In genomic region chr6:154703094-154703493, GRCh38 we compare ENCODE assay signal across 27 cellular contexts.
"Had no signal": no experiment of that assay in that cellular context is flagged by ENCODE, and none has a peak within 500 bp of the region (broad histone marks: within the 10 kb centered on the region; RNA-seq: fewer than 3 reads in every experiment).

No MANE protein-coding gene starts in this region.

- H3K4me1 ChIP-seq: colonic mucosa, esophagus muscularis mucosa, foreskin keratinocyte, gastroesophageal sphincter, left lung, pancreas, thyroid gland, vagina had no signal

- H3K36me3 Mint-ChIP-seq: naive thymus-derived CD4-positive, alpha-beta T cell; stimulated activated effector memory CD8-positive, alpha-beta T cell treated with anti-CD3 and anti-CD28 coated beads, Interleukin-12 subunit alpha, Interleukin-12 subunit beta, amount 100 ng/mL, for 72 hours had no signal

- H3K27ac ChIP-seq: colonic mucosa, esophagus muscularis mucosa, foreskin keratinocyte, gastroesophageal sphincter, heart left ventricle, left lung, pancreas, right atrium auricular region, stomach, thyroid gland, vagina had no signal

- DNase-seq: colonic mucosa; effector CD8-positive, alpha-beta T cell; foreskin keratinocyte; heart left ventricle; hippocampal formation; left cardiac atrium; left lung; mesenchymal stem cell; midbrain; naive thymus-derived CD4-positive, alpha-beta T cell; occipital lobe; pancreas; stimulated activated CD4-positive, alpha-beta T cell treated with anti-CD3 and anti-CD28 coated beads, Interleukin-2, amount 100 ng/mL, for 24 hours; stimulated activated CD4-positive, alpha-beta T cell treated with anti-CD3 and anti-CD28 coated beads, Interleukin-4, amount 100 ng/mL, for 24 hours; stimulated activated naive CD4-positive, alpha-beta T cell treated with Interleukin-2 at 50 U/mL for 16 hours; stomach; thyroid gland; trophoblast cell had no signal

- H3K27me3 ChIP-seq: colonic mucosa, esophagus muscularis mucosa, gastroesophageal sphincter, heart left ventricle, left lung, pancreas, right atrium auricular region, thyroid gland, vagina had no signal

- H3K4me3 ChIP-seq: colonic mucosa, esophagus muscularis mucosa, gastroesophageal sphincter, heart left ventricle, left lung, pancreas, right atrium auricular region, stomach, thyroid gland, vagina had no signal

- H3K27ac Mint-ChIP-seq: dendritic cell treated with granulocyte-macrophage colony-stimulating factor and Interleukin-4, amounts not matched to agents 40 ng/mL and 50 ng/mL, for 4 days; naive thymus-derived CD4-positive, alpha-beta T cell; nephron; stimulated activated effector memory CD8-positive, alpha-beta T cell treated with anti-CD3 and anti-CD28 coated beads, Interleukin-12 subunit alpha, Interleukin-12 subunit beta, amount 100 ng/mL, for 72 hours had no signal

- H3K4me3 Mint-ChIP-seq: dendritic cell treated with granulocyte-macrophage colony-stimulating factor and Interleukin-4, amounts not matched to agents 40 ng/mL and 50 ng/mL, for 4 days; naive thymus-derived CD4-positive, alpha-beta T cell; nephron; stimulated activated effector memory CD8-positive, alpha-beta T cell treated with anti-CD3 and anti-CD28 coated beads, Interleukin-12 subunit alpha, Interleukin-12 subunit beta, amount 100 ng/mL, for 72 hours had no signal

- H3K9me3 Mint-ChIP-seq: dendritic cell treated with granulocyte-macrophage colony-stimulating factor and Interleukin-4, amounts not matched to agents 40 ng/mL and 50 ng/mL, for 4 days; naive thymus-derived CD4-positive, alpha-beta T cell; nephron; stimulated activated effector memory CD8-positive, alpha-beta T cell treated with anti-CD3 and anti-CD28 coated beads, Interleukin-12 subunit alpha, Interleukin-12 subunit beta, amount 100 ng/mL, for 72 hours had no signal

- H3K9me3 ChIP-seq: colonic mucosa, esophagus muscularis mucosa, gastroesophageal sphincter, heart left ventricle, left lung, pancreas, right atrium auricular region, stomach, thyroid gland, vagina had no signal

- H3K27me3 Mint-ChIP-seq: dendritic cell treated with granulocyte-macrophage colony-stimulating factor and Interleukin-4, amounts not matched to agents 40 ng/mL and 50 ng/mL, for 4 days had no signal

- FAIRE-seq: endothelial cell of umbilical vein, islet of Langerhans, pancreas had no signal

- H3K36me3 ChIP-seq: colonic mucosa, esophagus muscularis mucosa, gastroesophageal sphincter, heart left ventricle, left lung, pancreas, right atrium auricular region, stomach, thyroid gland, vagina had no signal

- H3K4me1 Mint-ChIP-seq: naive thymus-derived CD4-positive, alpha-beta T cell; nephron; stimulated activated effector memory CD8-positive, alpha-beta T cell treated with anti-CD3 and anti-CD28 coated beads, Interleukin-12 subunit alpha, Interleukin-12 subunit beta, amount 100 ng/mL, for 72 hours had no signal
